8 cellular contexts compared by ENCODE assay signal in genomic region chr10:73246783-73247508, GRCh38. TPM values are rescaled to one million over a fixed set of nuclear protein-coding genes. Genes with fewer than 3 reads are reported as not detected.
DNase-seq lines count a peak whose midpoint lies in the region; ATAC-seq, FAIRE-seq and TF ChIP-seq lines count a peak whose summit lies in the region.

A gene with protein sequence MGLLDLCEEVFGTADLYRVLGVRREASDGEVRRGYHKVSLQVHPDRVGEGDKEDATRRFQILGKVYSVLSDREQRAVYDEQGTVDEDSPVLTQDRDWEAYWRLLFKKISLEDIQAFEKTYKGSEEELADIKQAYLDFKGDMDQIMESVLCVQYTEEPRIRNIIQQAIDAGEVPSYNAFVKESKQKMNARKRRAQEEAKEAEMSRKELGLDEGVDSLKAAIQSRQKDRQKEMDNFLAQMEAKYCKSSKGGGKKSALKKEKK (minus strand): TSS chr10:73247255. CDS start chr10:73247189, 66 bp downstream.

- CTCF ChIA-PET in BJ (lab: Yijun Ruan, JAX): interaction anchor here (0.9 to 1.7 kb wide), 3 partner anchors 17 to 30 kb away, joined by 3 to 6 read pairs (median 5); no protein-coding TSS in a partner anchor

- H3K4me1 ChIP-seq in colonic mucosa: peaks cover 8% of the 10 kb centered on the region

- ATAC-seq in HG03457 (IDR thresholded peaks at IDR 0.05; ENCODE audit: unreplicated experiment): peak; percentile 65

- H3K9me3 ChIP-seq in colonic mucosa: no peaks in the 10 kb centered on the region

- FAIRE-seq in GM19239 (lab: Jason Lieb, UNC): peak; percentile 82

- H3K9ac ChIP-seq in colonic mucosa (ENCODE audit: low read depth in 2 of 2, low read length in 2 of 2): peak within 1 kb of the TSS; percentile 80 to 81

- peak; percentile 55 for DNase-seq in BJ (ENCODE audit: low read depth)
- peak; percentile 59 for DNase-seq in GM19239 (ENCODE audit: insufficient read length, low spot score)
- DNase-seq in NCI-H524 (lab: John Stamatoyannopoulos, UW): peak; percentile 33 to 83
- peak; percentile 99 for DNase-seq in activated CD4-positive, alpha-beta T cell treated with anti-CD3 and anti-CD28 coated beads for 48 hours
- DNase-seq in colonic mucosa: peak; percentile 99
- peak; percentile 98 for DNase-seq in left kidney (ENCODE audit: low read depth, low spot score)
- peak; percentile 98 to 99 for DNase-seq in stimulated activated CD4-positive, alpha-beta T cell treated with anti-CD3 and anti-CD28 coated beads, Interleukin-2, amount 100 ng/mL, for 24 hours

- intact Hi-C loops in colonic mucosa (cut with DNase I): no loop called here

- peaks cover 4% of the 10 kb centered on the region; the same call in 1 of the 2 replicates for H3K36me3 ChIP-seq in BJ (ENCODE audit: control insufficient read depth, insufficient read depth, low read length)
- H3K36me3 ChIP-seq in colonic mucosa: no peaks in the 10 kb centered on the region

- POLR2A ChIA-PET in BJ (lab: Charles Lee): interaction anchor here (0.5 to 1.1 kb wide), 4 partner anchors 19 to 254 kb away, joined by 3 to 4 read pairs (median 3); no protein-coding TSS in a partner anchor

- H3K4me3 ChIP-seq in BJ (ENCODE audit: low read depth, low read length) (peak within 1 kb of the TSS; percentile 75), colonic mucosa (peak within 1 kb of the TSS; percentile 85)

- no peaks in the 10 kb centered on the region for H3K27me3 ChIP-seq in BJ (ENCODE audit: control insufficient read depth, insufficient read depth, low read length)
- H3K27me3 ChIP-seq in colonic mucosa: no peaks in the 10 kb centered on the region

- TF ChIP-seq CTCF in BJ (IDR thresholded peaks at IDR 0.05; ENCODE audit: insufficient read depth, low read depth, low read length) (no peak), colonic mucosa (IDR thresholded peaks at IDR 0.05) (no peak)

- H3K27ac ChIP-seq in colonic mucosa: peak within 1 kb of the TSS; percentile 78

RNA-seq across cellular contexts. Expression of the gene that starts here (rescaled TPM):
- 10.0 and 16.8 TPM in 2 replicates for polyA plus RNA-seq in BJ (2011; rRNA removed)
- 5.7 and 7.6 TPM in 2 replicates for polyA minus RNA-seq in BJ (2011; rRNA and poly(A)+ RNA removed)
- 10 to 100 TPM; 14.4 to 34.8 TPM for total RNA-seq in colonic mucosa

Comparison
In these comparisons a context has a peak if more than half of its experiments do, and no peak if none do; other contexts are left out.
1. Peak in every context shown above with its lines: DNase-seq, ATAC-seq, H3K4me3 ChIP-seq and H3K27ac ChIP-seq.